10 cellular contexts compared by ENCODE assay signal in the genomic region with DNA sequence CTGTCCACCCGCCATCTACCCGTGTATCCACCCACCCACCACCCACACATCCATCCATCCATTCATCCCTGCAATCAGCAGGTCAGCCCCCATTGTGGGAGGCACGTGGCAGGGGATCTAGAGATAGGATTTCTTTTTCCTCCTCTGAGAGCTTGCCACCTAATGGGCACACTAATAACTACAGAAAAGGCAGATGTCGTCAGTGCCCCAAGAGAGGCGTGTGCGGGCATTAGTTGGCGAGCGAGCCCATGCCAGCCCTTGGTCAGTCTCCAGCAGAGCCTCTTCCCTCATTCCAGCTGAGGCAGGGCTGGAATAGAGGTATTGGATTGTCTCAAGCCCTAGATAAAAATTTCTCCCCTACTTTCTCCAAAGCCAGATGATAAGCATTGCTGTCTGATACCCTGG. TPM values are rescaled to one million over a fixed set of nuclear protein-coding genes. Genes with fewer than 3 reads are reported as not detected.
DNase-seq lines count a peak whose midpoint lies in the region; ATAC-seq, FAIRE-seq and TF ChIP-seq lines count a peak whose summit lies in the region.
"Had no signal": no experiment of that assay in that cellular context is flagged by ENCODE, and none has a peak within 500 bp of the region (broad histone marks: within the 10 kb centered on the region; RNA-seq: fewer than 3 reads in every experiment).

No MANE protein-coding gene starts in this region.

- no peaks in the 10 kb centered on the region for H3K9me3 Mint-ChIP-seq in activated naive CD4-positive, alpha-beta T cell treated with anti-CD3 and anti-CD28 coated beads, Interleukin-2, amount 10 ng/mL, durations not matched to agents 7 days and 5 days
- H3K9me3 Mint-ChIP-seq: stimulated activated naive B cell treated with anti-CD40 and anti-IgM and Interleukin-4, amounts not matched to agents 10 μg/mL and 1 μg/mL and 100 μg/mL, for 72 hours had no signal

- H3K9me3 ChIP-seq in A673 (ENCODE audit: low read depth, low read length, poor library complexity, severe bottlenecking) (no peaks in the 10 kb centered on the region), keratinocyte (ENCODE audit: control insufficient read depth, low read depth, low read length) (no peaks in the 10 kb centered on the region)

- H3K36me3 Mint-ChIP-seq in activated naive CD4-positive, alpha-beta T cell treated with anti-CD3 and anti-CD28 coated beads, Interleukin-2, amount 10 ng/mL, durations not matched to agents 7 days and 5 days: no peaks in the 10 kb centered on the region
- H3K36me3 Mint-ChIP-seq: stimulated activated naive B cell treated with anti-CD40 and anti-IgM and Interleukin-4, amounts not matched to agents 10 μg/mL and 1 μg/mL and 100 μg/mL, for 72 hours had no signal

- BruUV-seq in A673 (replicated peaks; lab: Mats Ljungman, UMichigan): no TSS peak

- intact Hi-C loops in A673 (cut with micrococcal nuclease; ENCODE audit: unreplicated experiment): no loop called here

- CTCF ChIA-PET in A673 (lab: Charles Lee): interaction anchor here (1.0 to 3.5 kb wide), 4 partner anchors 9 to 33 kb away, joined by 3 to 34 read pairs (median 7); a partner anchor contains a TSS
- CTCF ChIA-PET in activated naive CD4-positive, alpha-beta T cell treated with anti-CD3 and anti-CD28 coated beads, Interleukin-2, amount 10 ng/mL, durations not matched to agents 7 days and 5 days (lab: Charles Lee): interaction anchor here (1.5 to 17.7 kb wide), 3 partner anchors 10 to 15 kb away, joined by 6 to 184 read pairs (median 8); a partner anchor contains a TSS

- peaks cover 2% of the 10 kb centered on the region for H3K9me1 ChIP-seq in keratinocyte (ENCODE audit: control insufficient read depth, extremely low read depth, insufficient read depth, low read length)

- H3K27ac Mint-ChIP-seq in activated naive CD4-positive, alpha-beta T cell treated with anti-CD3 and anti-CD28 coated beads, Interleukin-2, amount 10 ng/mL, durations not matched to agents 7 days and 5 days: no peak overlapping the region
- H3K27ac Mint-ChIP-seq: stimulated activated naive B cell treated with anti-CD40 and anti-IgM and Interleukin-4, amounts not matched to agents 10 μg/mL and 1 μg/mL and 100 μg/mL, for 72 hours had no signal

- DNase-seq in A673 (ENCODE audit: low spot score) (peak; percentile 78), HT-29 (ENCODE audit: low spot score) (peak; percentile 62), SW480 (ENCODE audit: low spot score) (peak; percentile 47), keratinocyte (ENCODE audit: low read depth, low spot score) (no peak), urothelium cell line (ENCODE audit: low spot score) (no peak)
- DNase-seq in activated naive CD4-positive, alpha-beta T cell treated with anti-CD3 and anti-CD28 coated beads, Interleukin-2, amount 10 ng/mL, durations not matched to agents 7 days and 5 days: no peak
- DNase-seq: mesenchymal stem cell; stimulated activated naive B cell treated with anti-CD40 and anti-IgM and Interleukin-4, amounts not matched to agents 10 μg/mL and 1 μg/mL and 100 μg/mL, for 72 hours had no signal

- dilution Hi-C loops in keratinocyte (cut with MboI; ENCODE audit: extremely low pct_ligation_motif_present, low sequenced_read_pairs): no loop called here

- FAIRE-seq in keratinocyte (lab: Jason Lieb, UNC) (no peak), urothelium cell line (lab: Jason Lieb, UNC) (no peak)

- peaks cover 9% of the 10 kb centered on the region for H3K4me1 Mint-ChIP-seq in activated naive CD4-positive, alpha-beta T cell treated with anti-CD3 and anti-CD28 coated beads, Interleukin-2, amount 10 ng/mL, durations not matched to agents 7 days and 5 days

- H3K4me2 ChIP-seq in keratinocyte (ENCODE audit: control insufficient read depth, extremely low read depth, insufficient read depth, low read depth, low read length): no peak overlapping the region

- no peak overlapping the region for H2AFZ ChIP-seq in keratinocyte (ENCODE audit: control insufficient read depth, low read length)

- peaks cover 50% of the 10 kb centered on the region for H3K27me3 Mint-ChIP-seq in activated naive CD4-positive, alpha-beta T cell treated with anti-CD3 and anti-CD28 coated beads, Interleukin-2, amount 10 ng/mL, durations not matched to agents 7 days and 5 days

- ATAC-seq in HG03135 (IDR thresholded peaks at IDR 0.05; ENCODE audit: unreplicated experiment): no peak
- ATAC-seq in GM21825 (IDR thresholded peaks at IDR 0.05; ENCODE audit: unreplicated experiment): no peak

- H3K4me3 ChIP-seq in A673 (ENCODE audit: low read depth, low read length, poor library complexity, severe bottlenecking) (no peak overlapping the region), keratinocyte (ENCODE audit: control insufficient read depth in 2 of 3, extremely low read depth in 1 of 3, insufficient read depth in 2 of 3, low read depth in 1 of 3, low read length in 3 of 3) (no peak overlapping the region)

- no peak overlapping the region for H3K4me3 Mint-ChIP-seq in activated naive CD4-positive, alpha-beta T cell treated with anti-CD3 and anti-CD28 coated beads, Interleukin-2, amount 10 ng/mL, durations not matched to agents 7 days and 5 days
- H3K4me3 Mint-ChIP-seq: stimulated activated naive B cell treated with anti-CD40 and anti-IgM and Interleukin-4, amounts not matched to agents 10 μg/mL and 1 μg/mL and 100 μg/mL, for 72 hours had no signal

- H3K27ac ChIP-seq in A673 (ENCODE audit: low read depth, low read length, poor library complexity, severe bottlenecking) (no peak overlapping the region), keratinocyte (ENCODE audit: control insufficient read depth, insufficient read depth, low read length) (no peak overlapping the region)

- peaks cover 37% of the 10 kb centered on the region for H3K4me1 ChIP-seq in A673 (ENCODE audit: insufficient read depth, low read length, poor library complexity, severe bottlenecking)
- H3K4me1 ChIP-seq in keratinocyte (ENCODE audit: control insufficient read depth, extremely low read depth, insufficient read depth, low read length): peaks cover 15% of the 10 kb centered on the region

- H3K27me3 ChIP-seq in A673 (replicated peaks; ENCODE audit: insufficient read depth, low read depth, low read length, poor library complexity) (no peaks in the 10 kb centered on the region), keratinocyte (ENCODE audit: control insufficient read depth, extremely low read depth, insufficient read depth, low read length) (peaks cover 6% of the 10 kb centered on the region)

- POLR2A ChIA-PET in A673 (lab: Charles Lee; ENCODE audit: low non-redundant PET): no interaction called here

- H3K36me3 ChIP-seq in A673 (ENCODE audit: insufficient read depth, low read length, poor library complexity, severe bottlenecking): no peaks in the 10 kb centered on the region
- H3K36me3 ChIP-seq in keratinocyte (ENCODE audit: control insufficient read depth in 2 of 2, extremely low read depth in 1 of 2, insufficient read depth in 2 of 2, low read length in 2 of 2): no peaks in the 10 kb centered on the region

- no peaks in the 10 kb centered on the region for H3K79me2 ChIP-seq in keratinocyte (ENCODE audit: control insufficient read depth, insufficient read depth, low read length)

- H4K20me1 ChIP-seq in keratinocyte (ENCODE audit: control insufficient read depth, extremely low read depth, insufficient read depth, low read length): no peaks in the 10 kb centered on the region

- no peak overlapping the region for H3K9ac ChIP-seq in keratinocyte (ENCODE audit: control insufficient read depth, extremely low read depth, insufficient read depth, low read length)

- TF ChIP-seq CTCF in A673 (conservative IDR thresholded peaks at IDR 0.05; ENCODE audit: low read depth, low read length) (peak; percentile 59), keratinocyte (optimal IDR thresholded peaks at IDR 0.05 in 1 of 3, IDR thresholded peaks at IDR 0.05 in 1 of 3, conservative IDR thresholded peaks at IDR 0.05 in 1 of 3; ENCODE audit: extremely low read depth in 1 of 3, insufficient read depth in 2 of 3, low read length in 3 of 3) (peak; percentile 45 to 53 (median 47))

RNA-seq across cellular contexts. Expression of a gene that starts 9.7 kb away (rescaled TPM):
- 4.8 and 6.2 TPM in 2 replicates for total RNA-seq in A673 (2021)
- 2.2 and 4.4 TPM in 2 replicates for total RNA-seq in HT-29 (2014; rRNA removed; shearing (Covaris generic))
- 0.35 to 0.49 TPM (median 0.46 TPM) in 3 replicates for polyA plus RNA-seq in keratinocyte
- polyA plus RNA-seq in keratinocyte (2011; ENCODE audit: low read depth): 8.9 TPM
- polyA plus RNA-seq in keratinocyte (2011; cell fraction: cytosol; rRNA removed): 0.27 and 0.29 TPM in 2 replicates
- 0.62 and 0.80 TPM in 2 replicates for polyA plus RNA-seq in keratinocyte (2011; cell fraction: nucleus; rRNA removed)
- 0.44 and 12.1 TPM in 2 replicates for polyA plus RNA-seq in keratinocyte (2012; ENCODE audit: low replicate concordance)
- polyA minus RNA-seq in keratinocyte: 0.49 to 1.2 TPM (median 0.79 TPM) in 3 replicates
- not detected for polyA minus RNA-seq in keratinocyte (2011; cell fraction: cytosol; rRNA and poly(A)+ RNA removed)
- 0.84 and 1.0 TPM in 2 replicates for polyA minus RNA-seq in keratinocyte (2011; cell fraction: nucleus; rRNA and poly(A)+ RNA removed)

RNA-seq across cellular contexts. Expression of a gene that starts 25.3 kb away (rescaled TPM):
- not detected in 2 replicates for total RNA-seq in A673 (2021)
- total RNA-seq in HT-29 (2014; rRNA removed; shearing (Covaris generic)): not detected in 2 replicates
- not detected in 3 replicates for polyA plus RNA-seq in keratinocyte
- polyA plus RNA-seq in keratinocyte (2011; ENCODE audit: low read depth): not detected
- not detected in 2 replicates for polyA plus RNA-seq in keratinocyte (2011; cell fraction: cytosol; rRNA removed)
- not detected in 2 replicates for polyA plus RNA-seq in keratinocyte (2011; cell fraction: nucleus; rRNA removed)
- polyA plus RNA-seq in keratinocyte (2012; ENCODE audit: low replicate concordance): not detected in 2 replicates
- not detected in 3 replicates for polyA minus RNA-seq in keratinocyte
- polyA minus RNA-seq in keratinocyte (2011; cell fraction: cytosol; rRNA and poly(A)+ RNA removed): not detected
- polyA minus RNA-seq in keratinocyte (2011; cell fraction: nucleus; rRNA and poly(A)+ RNA removed): not detected in 2 replicates

RNA-seq across cellular contexts. Expression of a gene that starts 31.1 kb away (rescaled TPM):
- 0.31 TPM in 1 of 2 replicates, not detected in the other for total RNA-seq in A673 (2021)
- total RNA-seq in HT-29 (2014; rRNA removed; shearing (Covaris generic)): 0.47 and 0.56 TPM in 2 replicates
- polyA plus RNA-seq in keratinocyte: 0.04 TPM in 1 of 3 replicates, not detected in the others
- polyA plus RNA-seq in keratinocyte (2011; ENCODE audit: low read depth): not detected
- polyA plus RNA-seq in keratinocyte (2011; cell fraction: cytosol; rRNA removed): 0.06 TPM in 1 of 2 replicates, not detected in the other
- polyA plus RNA-seq in keratinocyte (2011; cell fraction: nucleus; rRNA removed): not detected in 2 replicates
- not detected in 2 replicates for polyA plus RNA-seq in keratinocyte (2012; ENCODE audit: low replicate concordance)
- polyA minus RNA-seq in keratinocyte: not detected in 3 replicates
- not detected for polyA minus RNA-seq in keratinocyte (2011; cell fraction: cytosol; rRNA and poly(A)+ RNA removed)
- not detected in 2 replicates for polyA minus RNA-seq in keratinocyte (2011; cell fraction: nucleus; rRNA and poly(A)+ RNA removed)

RNA-seq across cellular contexts. Expression of a gene that starts 37.5 kb away (rescaled TPM):
- 81.3 and 89.3 TPM in 2 replicates for total RNA-seq in A673 (2021)
- total RNA-seq in HT-29 (2014; rRNA removed; shearing (Covaris generic)): 13.3 and 14.8 TPM in 2 replicates
- polyA plus RNA-seq in keratinocyte: 9.1 to 27.7 TPM (median 13.2 TPM) in 3 replicates
- 2.2 TPM for polyA plus RNA-seq in keratinocyte (2011; ENCODE audit: low read depth)
- polyA plus RNA-seq in keratinocyte (2011; cell fraction: cytosol; rRNA removed): 13.2 and 16.9 TPM in 2 replicates
- polyA plus RNA-seq in keratinocyte (2011; cell fraction: nucleus; rRNA removed): 18.1 and 23.2 TPM in 2 replicates
- 13.8 and 26.8 TPM in 2 replicates for polyA plus RNA-seq in keratinocyte (2012; ENCODE audit: low replicate concordance)
- 24.4 to 88.9 TPM (median 29.9 TPM) in 3 replicates for polyA minus RNA-seq in keratinocyte
- 26.1 TPM for polyA minus RNA-seq in keratinocyte (2011; cell fraction: cytosol; rRNA and poly(A)+ RNA removed)
- 15.9 and 21.3 TPM in 2 replicates for polyA minus RNA-seq in keratinocyte (2011; cell fraction: nucleus; rRNA and poly(A)+ RNA removed)

RNA-seq across cellular contexts. Expression of a gene that starts 51.2 kb away (rescaled TPM):
- total RNA-seq in A673 (2021): 150 and 187 TPM in 2 replicates
- total RNA-seq in HT-29 (2014; rRNA removed; shearing (Covaris generic)): 0.18 and 0.25 TPM in 2 replicates
- polyA plus RNA-seq in keratinocyte: 2.4 to 5.7 TPM (median 5.0 TPM) in 3 replicates
- polyA plus RNA-seq in keratinocyte (2011; ENCODE audit: low read depth): not detected
- polyA plus RNA-seq in keratinocyte (2011; cell fraction: cytosol; rRNA removed): 2.4 and 2.5 TPM in 2 replicates
- polyA plus RNA-seq in keratinocyte (2011; cell fraction: nucleus; rRNA removed): 1.4 and 2.0 TPM in 2 replicates
- polyA plus RNA-seq in keratinocyte (2012; ENCODE audit: low replicate concordance): 0.34 and 3.4 TPM in 2 replicates
- 6.5 to 8.6 TPM (median 8.2 TPM) in 3 replicates for polyA minus RNA-seq in keratinocyte
- not detected for polyA minus RNA-seq in keratinocyte (2011; cell fraction: cytosol; rRNA and poly(A)+ RNA removed)
- 0.95 and 2.2 TPM in 2 replicates for polyA minus RNA-seq in keratinocyte (2011; cell fraction: nucleus; rRNA and poly(A)+ RNA removed)

Comparison
In these comparisons a context has a peak if more than half of its experiments do, and no peak if none do; other contexts are left out.
1. DNase-seq: peak in A673 (single experiment), HT-29 (single experiment) and SW480 (single experiment); none in keratinocyte (single experiment), activated naive CD4-positive, alpha-beta T cell treated with anti-CD3 and anti-CD28 coated beads, Interleukin-2, amount 10 ng/mL, durations not matched to agents 7 days and 5 days (single experiment) and urothelium cell line (single experiment).